Comparison of ENCODE assay signal across 11 cellular contexts in genomic region chr2:161104054-161104553, GRCh38. TPM values are rescaled to one million over a fixed set of nuclear protein-coding genes. Genes with fewer than 3 reads are reported as not detected.
DNase-seq lines count a peak whose midpoint lies in the region; ATAC-seq and TF ChIP-seq lines count a peak whose summit lies in the region.
"Had no signal": no experiment of that assay in that cellular context is flagged by ENCODE, and none has a peak within 500 bp of the region (broad histone marks: within the 10 kb centered on the region; RNA-seq: fewer than 3 reads in every experiment).

No MANE protein-coding gene starts in this region.

- H3K4me3 Mint-ChIP-seq in activated B cell treated with CpG ODN at 0.5 μM for 24 hours: peak overlapping the region; percentile 70

- H3K27ac Mint-ChIP-seq in activated B cell treated with CpG ODN at 0.5 μM for 24 hours: peak overlapping the region; percentile 76

- CTCF ChIA-PET in activated B cell treated with CpG ODN at 0.5 μM for 24 hours (lab: Charles Lee): interaction anchor here (0.7 to 3.0 kb wide), 3 partner anchors 14 to 41 kb away, joined by 3 to 13 read pairs (median 3); no protein-coding TSS in a partner anchor

- intact Hi-C loops in activated B cell treated with CpG ODN at 0.5 μM for 24 hours (cut with micrococcal nuclease): loop anchor here (2.0 kb wide), 2 partner anchors 15 to 21 kb away; no protein-coding TSS in a partner anchor

- no peak for TF ChIP-seq CTCF in activated B cell treated with CpG ODN at 0.5 μM for 24 hours (IDR thresholded peaks at IDR 0.05)

- H3K9me3 Mint-ChIP-seq in activated B cell treated with CpG ODN at 0.5 μM for 24 hours: no peaks in the 10 kb centered on the region

- DNase-seq in activated B cell treated with CpG ODN at 0.5 μM for 24 hours (no peak), NCI-H774 (lab: John Stamatoyannopoulos, UW) (no peak), AML-193 (lab: John Stamatoyannopoulos, UW) (no peak), cerebellar nuclear complex (lab: John Stamatoyannopoulos, UW) (no peak), NCI-H1930 (lab: John Stamatoyannopoulos, UW) (no peak)
- DNase-seq: GF-D8, NCI-H1048 had no signal

- peaks cover 28% of the 10 kb centered on the region for H3K4me1 Mint-ChIP-seq in activated B cell treated with CpG ODN at 0.5 μM for 24 hours

- POLR2A ChIA-PET in activated B cell treated with CpG ODN at 0.5 μM for 24 hours (lab: Charles Lee): interaction anchor here (0.9 to 2.4 kb wide), 7 partner anchors 9 to 1392 kb away, joined by 3 to 17 read pairs (median 5); partner anchors contain the start of genes MARCHF7 and TANK

- ATAC-seq in GM18505 (IDR thresholded peaks at IDR 0.05; ENCODE audit: unreplicated experiment) (peak; percentile 86), GM19467 (IDR thresholded peaks at IDR 0.05; ENCODE audit: unreplicated experiment) (peak; percentile 87), HG03097 (IDR thresholded peaks at IDR 0.05; ENCODE audit: low FRiP score, unreplicated experiment) (peak; percentile 84), activated B cell treated with CpG ODN at 0.5 μM for 24 hours (ENCODE audit: low read depth) (peak; percentile 88)
- ATAC-seq: left lobe of liver had no signal

- H3K36me3 Mint-ChIP-seq in activated B cell treated with CpG ODN at 0.5 μM for 24 hours (ENCODE audit: low read depth): no peaks in the 10 kb centered on the region

- H3K27me3 Mint-ChIP-seq in activated B cell treated with CpG ODN at 0.5 μM for 24 hours: no peaks in the 10 kb centered on the region

- TF ChIP-seq POLR2A in GM18505 (IDR thresholded peaks at IDR 0.05; ENCODE audit: borderline replicate concordance, extremely low read depth, insufficient read depth, insufficient read length): no peak

RNA-seq across cellular contexts. Expression of gene TANK, which starts 56.1 kb away (rescaled TPM):
- total RNA-seq in activated B cell treated with CpG ODN at 0.5 μM for 24 hours: 130 and 150 TPM in 2 replicates
